In the genomic region with DNA sequence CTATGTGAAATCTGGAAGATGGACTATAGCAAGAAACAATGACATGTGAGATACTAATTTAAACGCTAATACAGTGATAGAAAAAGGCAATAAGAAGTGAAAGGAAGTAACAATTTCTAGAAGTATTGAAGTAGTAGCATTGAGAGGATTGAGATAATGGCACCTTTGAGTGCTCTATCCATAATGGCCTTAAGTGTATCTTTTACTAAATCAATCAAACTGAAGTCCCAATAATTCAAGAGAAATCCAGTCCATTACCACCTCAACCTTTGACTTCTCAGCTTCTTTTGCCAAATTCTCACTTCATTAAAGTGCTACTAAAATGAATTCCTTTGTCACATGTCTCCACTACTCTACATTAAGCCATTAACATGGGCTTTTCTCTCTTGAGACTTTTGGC, we compare ENCODE assay signal across 9 cellular contexts.
"Had no signal": no experiment of that assay in that cellular context is flagged by ENCODE, and none has a peak within 500 bp of the region (broad histone marks: within the 10 kb centered on the region; RNA-seq: fewer than 3 reads in every experiment).

No MANE protein-coding gene starts in this region.

- H3K4me3 Mint-ChIP-seq: IgD-negative memory B cell had no signal

- FAIRE-seq: HepG2, HTR-8/SVneo, K562 had no signal

- H3K4me2 ChIP-seq: KMS-11 had no signal

- H3K27ac Mint-ChIP-seq: IgD-negative memory B cell had no signal

- H3K27ac ChIP-seq: HL-60, KMS-11 had no signal

- DNase-seq: IMR-90, KBM-7, KG1 had no signal

- ATAC-seq: HepG2, K562 had no signal

- H3K4me3 ChIP-seq: K562 had no signal

- H3K27me3 Mint-ChIP-seq: IgD-negative memory B cell had no signal

- H3K9ac ChIP-seq: KMS-11 had no signal
